ENCODE assay signal across 19 cellular contexts in the genomic region with DNA sequence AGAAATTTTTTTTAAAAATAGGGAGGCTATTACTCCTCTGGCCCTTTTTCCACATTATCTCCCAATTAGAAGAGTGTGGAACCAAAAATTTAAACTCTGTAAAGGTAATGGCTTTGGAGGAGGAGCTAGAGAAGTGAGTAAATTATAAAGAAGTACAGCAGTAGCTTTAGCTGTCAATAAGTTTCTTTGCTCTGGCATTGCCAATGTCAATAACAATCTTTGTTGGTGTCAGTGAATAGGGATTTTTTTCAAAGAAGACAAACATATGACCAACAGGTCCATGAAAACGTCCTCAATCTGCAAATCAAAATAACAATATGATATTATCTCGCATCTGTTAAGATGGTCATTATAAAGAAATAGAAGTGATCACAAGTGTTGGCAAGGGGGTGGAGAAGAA.
"Had no signal": no experiment of that assay in that cellular context is flagged by ENCODE, and none has a peak within 500 bp of the region (broad histone marks: within the 10 kb centered on the region; RNA-seq: fewer than 3 reads in every experiment).

No MANE protein-coding gene starts in this region.

- H3K9me3 ChIP-seq: left ventricle myocardium inferior, stomach, thoracic aorta had no signal

- H3K36me3 Mint-ChIP-seq: naive thymus-derived CD8-positive, alpha-beta T cell had no signal

- H3K4me3 ChIP-seq: heart left ventricle, left ventricle myocardium inferior, lung, stomach, thoracic aorta had no signal

- H3K36me3 ChIP-seq: heart left ventricle, left ventricle myocardium inferior, stomach, thoracic aorta had no signal

- H3K27ac Mint-ChIP-seq: naive thymus-derived CD8-positive, alpha-beta T cell had no signal

- H3K4me1 ChIP-seq: heart left ventricle, left ventricle myocardium inferior had no signal

- H3K4me3 Mint-ChIP-seq: central memory CD8-positive, alpha-beta T cell; naive thymus-derived CD8-positive, alpha-beta T cell; neural crest cell had no signal

- H3K27ac ChIP-seq: heart left ventricle, left ventricle myocardium inferior, stomach, thoracic aorta had no signal

- H3K27me3 Mint-ChIP-seq: central memory CD8-positive, alpha-beta T cell; naive thymus-derived CD8-positive, alpha-beta T cell had no signal

- H3K4me1 Mint-ChIP-seq: central memory CD8-positive, alpha-beta T cell; naive thymus-derived CD8-positive, alpha-beta T cell; neural crest cell had no signal

- H3K27me3 ChIP-seq: heart left ventricle, stomach had no signal

- DNase-seq: cortex of kidney; effector memory CD4-positive, alpha-beta T cell; heart left ventricle; hypothalamus; islet precursor cell; left ventricle myocardium inferior; naive thymus-derived CD8-positive, alpha-beta T cell; right cardiac atrium; stimulated activated CD4-positive, alpha-beta T cell treated with anti-CD3 and anti-CD28 coated beads, Interleukin-1b, Interleukin-23, amount 100 ng/mL, for 48 hours; stimulated activated CD4-positive, alpha-beta T cell treated with anti-CD3 and anti-CD28 coated beads, Interleukin-4, amount 100 ng/mL, for 4 hours; stimulated activated naive CD4-positive, alpha-beta T cell; stomach; substantia nigra; trophoblast cell had no signal

- ATAC-seq: esophagus mucosa; heart left ventricle; naive thymus-derived CD8-positive, alpha-beta T cell; right cardiac atrium had no signal
